In the genomic region with DNA sequence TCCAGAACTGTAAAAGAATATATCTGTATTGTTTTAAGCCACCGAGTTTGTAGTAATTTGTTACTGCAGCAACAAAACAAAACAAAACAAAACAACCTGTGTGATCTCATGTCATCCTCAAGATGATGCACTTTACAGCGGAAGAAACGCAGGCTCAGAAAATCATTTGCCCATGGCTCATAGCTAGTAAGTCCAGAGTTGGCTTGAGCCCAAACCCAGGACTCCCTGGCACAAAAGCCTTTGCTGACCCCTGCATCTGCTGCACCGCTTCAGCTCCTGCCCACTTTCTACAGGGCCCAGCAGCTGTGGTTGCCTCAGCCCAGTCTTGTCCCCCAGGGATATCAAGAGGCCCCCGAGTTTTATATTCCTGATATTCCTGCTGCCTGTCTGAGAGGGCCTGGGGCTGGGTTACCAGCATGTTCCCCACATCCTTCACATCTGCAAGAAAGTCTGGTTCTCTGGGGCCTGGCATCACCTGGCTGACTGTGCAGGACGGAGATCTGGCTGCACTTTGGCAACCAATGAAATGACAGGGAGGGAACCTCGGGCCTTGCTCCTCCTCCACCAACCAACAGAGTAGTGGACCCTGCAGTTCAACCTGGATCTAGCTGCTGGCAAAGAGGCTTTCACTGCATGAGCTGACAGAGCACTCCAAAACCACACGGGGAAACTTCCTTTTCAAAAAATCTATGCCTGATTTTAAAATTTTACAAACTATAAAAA, we compare ENCODE assay signal across 1 cellular context.
TF ChIP-seq lines count a peak whose summit lies in the region.

No MANE protein-coding gene starts in this region.

TF ChIP-seq in H1, 55 proteins besides CTCF, POLR2A, EP300 and RAD21:
- TF ChIP-seq YY1 (IDR thresholded peaks at IDR 0.05; ENCODE audit: low read depth, low read length): no peak
- TF ChIP-seq, protein P1, sequence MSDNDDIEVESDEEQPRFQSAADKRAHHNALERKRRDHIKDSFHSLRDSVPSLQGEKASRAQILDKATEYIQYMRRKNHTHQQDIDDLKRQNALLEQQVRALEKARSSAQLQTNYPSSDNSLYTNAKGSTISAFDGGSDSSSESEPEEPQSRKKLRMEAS (IDR thresholded peaks at IDR 0.05): no peak
